Comparison of ENCODE assay signal across 1 cellular context in genomic region chr9:116280529-116280928, GRCh38.
TF ChIP-seq lines count a peak whose summit lies in the region.

No MANE protein-coding gene starts in this region.

TF ChIP-seq in IMR-90, 13 proteins besides CTCF, POLR2A, EP300 and RAD21 (continued from another document):
- TF ChIP-seq USF2 (IDR thresholded peaks at IDR 0.05; ENCODE audit: low read depth, low read length), result no peak
- no peak for TF ChIP-seq RFX5 (IDR thresholded peaks at IDR 0.05; ENCODE audit: low read depth, low read length)
- TF ChIP-seq CHD1 (IDR thresholded peaks at IDR 0.05; ENCODE audit: low read depth, low read length), result no peak
- TF ChIP-seq CEBPB (IDR thresholded peaks at IDR 0.05; ENCODE audit: low read depth, low read length), result no peak
TF ChIP-seq in IMR-90: peak in this region for 0.
